ENCODE assay signal across 1 cellular context in the genomic region with DNA sequence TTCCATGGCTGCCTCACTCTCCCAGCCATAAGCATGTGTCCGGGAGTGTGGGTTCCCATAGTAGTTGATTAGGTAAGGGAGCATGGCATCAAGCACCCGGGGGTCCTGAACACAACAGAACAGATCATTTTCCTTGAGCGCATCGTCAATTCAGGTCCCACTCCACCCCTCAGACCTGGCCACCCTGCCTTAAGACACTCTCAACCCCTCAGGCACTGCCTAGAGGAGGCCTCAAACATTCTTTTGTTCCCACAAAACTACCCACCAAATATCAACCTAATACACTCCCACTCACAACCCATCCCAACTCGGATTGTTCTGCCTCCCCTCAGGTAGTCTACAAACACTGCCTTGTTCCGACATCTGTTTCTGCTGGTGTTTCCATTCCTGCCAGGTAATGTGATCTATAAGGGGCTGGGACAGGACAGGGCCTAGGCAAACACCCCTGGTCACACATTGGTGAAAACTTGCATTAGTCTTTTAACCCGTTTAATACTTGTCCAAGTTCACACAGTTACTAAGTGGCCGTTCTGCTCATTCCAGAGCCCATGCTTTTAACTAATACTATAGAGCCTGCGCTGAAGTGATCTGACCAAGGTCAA.
TF ChIP-seq lines count a peak whose summit lies in the region.

No MANE protein-coding gene starts in this region.

TF ChIP-seq in HepG2, 621 proteins besides CTCF, POLR2A, EP300 and RAD21 (continued from another document and continues in another):
- TF ChIP-seq, protein P1, sequence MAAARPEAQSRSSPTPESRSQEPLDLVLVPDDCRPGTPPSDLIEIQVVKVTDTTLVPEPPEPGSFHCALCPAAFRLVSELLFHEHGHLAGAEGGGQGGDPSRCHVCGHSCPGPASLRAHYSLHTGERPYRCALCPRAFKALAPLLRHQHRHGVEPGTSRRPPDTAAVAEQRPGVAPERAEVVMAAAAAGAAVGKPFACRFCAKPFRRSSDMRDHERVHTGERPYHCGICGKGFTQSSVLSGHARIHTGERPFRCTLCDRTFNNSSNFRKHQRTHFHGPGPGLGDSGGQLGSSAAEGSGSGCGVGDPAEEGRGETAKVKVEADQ (CRISPR knock-in tag; IDR thresholded peaks at IDR 0.05; ENCODE audit: borderline replicate concordance) = 0 out of 2 replicates have a peak, but pooled peaks have one; percentile 14
- TF ChIP-seq TFE3 (CRISPR knock-in tag; IDR thresholded peaks at IDR 0.05) (no peak; the same call in 1 of the 2 replicates), YY1 (IDR thresholded peaks at IDR 0.05; ENCODE audit: insufficient read depth, insufficient replicate concordance, low read depth, low read length) (peak; percentile 52), ELK4 (CRISPR knock-in tag; IDR thresholded peaks at IDR 0.05; ENCODE audit: borderline replicate concordance) (no peak), MEIS2 (CRISPR knock-in tag; IDR thresholded peaks at IDR 0.05) (no peak), DMAP1 (CRISPR knock-in tag; IDR thresholded peaks at IDR 0.05) (peak; percentile 9; the same call in 1 of the 2 replicates), TSC22D2 (CRISPR knock-in tag; IDR thresholded peaks at IDR 0.05; ENCODE audit: borderline replicate concordance) (0 out of 2 replicates have a peak, but pooled peaks have one; percentile 42), ATF7 (IDR thresholded peaks at IDR 0.05) (no peak), ATF7 (CRISPR knock-in tag; IDR thresholded peaks at IDR 0.05) (no peak), BORCS8-MEF2B (CRISPR knock-in tag; IDR thresholded peaks at IDR 0.05) (no peak; the same call in none of the 2 replicates), CBX2 (IDR thresholded peaks at IDR 0.05; ENCODE audit: low read depth, low read length) (no peak), CBX2 (CRISPR knock-in tag; IDR thresholded peaks at IDR 0.05; ENCODE audit: low read depth) (0 out of 2 replicates have a peak, but pooled peaks have one; percentile 16), ELF4 (CRISPR knock-in tag; IDR thresholded peaks at IDR 0.05; ENCODE audit: borderline replicate concordance) (0 out of 2 replicates have a peak, but pooled peaks have one; percentile 73), MYPOP (CRISPR knock-in tag; IDR thresholded peaks at IDR 0.05) (no peak), ZFX (CRISPR knock-in tag; IDR thresholded peaks at IDR 0.05; ENCODE audit: low read depth) (peak; percentile 53; the same call in 1 of the 2 replicates), ZFP1 (CRISPR knock-in tag; IDR thresholded peaks at IDR 0.05) (no peak), ZNF513 (CRISPR knock-in tag; conservative IDR thresholded peaks at IDR 0.05) (no peak), HOMEZ (CRISPR knock-in tag; IDR thresholded peaks at IDR 0.05; ENCODE audit: low read depth) (no peak; the same call in 1 of the 2 replicates), SMAD9 (CRISPR knock-in tag; IDR thresholded peaks at IDR 0.05) (no peak), BHLHE40 (IDR thresholded peaks at IDR 0.05; ENCODE audit: low read length) (no peak), HMG20B (CRISPR knock-in tag; conservative IDR thresholded peaks at IDR 0.05) (no peak; the same call in 1 of the 2 replicates), TCF7L2 (IDR thresholded peaks at IDR 0.05; ENCODE audit: low read depth, low read length) (no peak), ZNF607 (CRISPR knock-in tag; IDR thresholded peaks at IDR 0.05; ENCODE audit: borderline replicate concordance) (no peak), PCBP2 (optimal IDR thresholded peaks at IDR 0.05; ENCODE audit: low read depth, low read length, poor library complexity, severe bottlenecking) (no peak), ZSCAN31 (CRISPR knock-in tag; IDR thresholded peaks at IDR 0.05; ENCODE audit: low read depth) (0 out of 2 replicates have a peak, but pooled peaks have one; percentile 75), SALL2 (CRISPR knock-in tag; IDR thresholded peaks at IDR 0.05) (no peak; the same call in 1 of the 2 replicates), ISX (CRISPR knock-in tag; conservative IDR thresholded peaks at IDR 0.05) (no peak), MIER3 (CRISPR knock-in tag; IDR thresholded peaks at IDR 0.05; ENCODE audit: borderline replicate concordance) (0 out of 2 replicates have a peak, but pooled peaks have one; percentile 24), DDIT3 (CRISPR knock-in tag; IDR thresholded peaks at IDR 0.05) (no peak), SATB2 (CRISPR knock-in tag; IDR thresholded peaks at IDR 0.05) (no peak), MED1 (CRISPR knock-in tag; IDR thresholded peaks at IDR 0.05) (no peak), MAZ (IDR thresholded peaks at IDR 0.05; ENCODE audit: borderline replicate concordance, low read depth, low read length) (no peak), MAZ (CRISPR knock-in tag; IDR thresholded peaks at IDR 0.05; ENCODE audit: low read depth) (peak; percentile 77; the same call in 1 of the 2 replicates), TRIM22 (IDR thresholded peaks at IDR 0.05) (no peak), ADNP (CRISPR knock-in tag; IDR thresholded peaks at IDR 0.05) (no peak), ZNF33A (CRISPR knock-in tag; IDR thresholded peaks at IDR 0.05; ENCODE audit: borderline replicate concordance) (no peak), ZNF782 (CRISPR knock-in tag; IDR thresholded peaks at IDR 0.05; ENCODE audit: borderline replicate concordance) (no peak), PAX8 (CRISPR knock-in tag; IDR thresholded peaks at IDR 0.05; ENCODE audit: borderline replicate concordance) (peak; percentile 64; the same call in 1 of the 2 replicates)
- TF ChIP-seq, protein P2, sequence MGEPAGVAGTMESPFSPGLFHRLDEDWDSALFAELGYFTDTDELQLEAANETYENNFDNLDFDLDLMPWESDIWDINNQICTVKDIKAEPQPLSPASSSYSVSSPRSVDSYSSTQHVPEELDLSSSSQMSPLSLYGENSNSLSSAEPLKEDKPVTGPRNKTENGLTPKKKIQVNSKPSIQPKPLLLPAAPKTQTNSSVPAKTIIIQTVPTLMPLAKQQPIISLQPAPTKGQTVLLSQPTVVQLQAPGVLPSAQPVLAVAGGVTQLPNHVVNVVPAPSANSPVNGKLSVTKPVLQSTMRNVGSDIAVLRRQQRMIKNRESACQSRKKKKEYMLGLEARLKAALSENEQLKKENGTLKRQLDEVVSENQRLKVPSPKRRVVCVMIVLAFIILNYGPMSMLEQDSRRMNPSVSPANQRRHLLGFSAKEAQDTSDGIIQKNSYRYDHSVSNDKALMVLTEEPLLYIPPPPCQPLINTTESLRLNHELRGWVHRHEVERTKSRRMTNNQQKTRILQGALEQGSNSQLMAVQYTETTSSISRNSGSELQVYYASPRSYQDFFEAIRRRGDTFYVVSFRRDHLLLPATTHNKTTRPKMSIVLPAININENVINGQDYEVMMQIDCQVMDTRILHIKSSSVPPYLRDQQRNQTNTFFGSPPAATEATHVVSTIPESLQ (CRISPR knock-in tag; conservative IDR thresholded peaks at IDR 0.05) = no peak
- TF ChIP-seq, protein P3, sequence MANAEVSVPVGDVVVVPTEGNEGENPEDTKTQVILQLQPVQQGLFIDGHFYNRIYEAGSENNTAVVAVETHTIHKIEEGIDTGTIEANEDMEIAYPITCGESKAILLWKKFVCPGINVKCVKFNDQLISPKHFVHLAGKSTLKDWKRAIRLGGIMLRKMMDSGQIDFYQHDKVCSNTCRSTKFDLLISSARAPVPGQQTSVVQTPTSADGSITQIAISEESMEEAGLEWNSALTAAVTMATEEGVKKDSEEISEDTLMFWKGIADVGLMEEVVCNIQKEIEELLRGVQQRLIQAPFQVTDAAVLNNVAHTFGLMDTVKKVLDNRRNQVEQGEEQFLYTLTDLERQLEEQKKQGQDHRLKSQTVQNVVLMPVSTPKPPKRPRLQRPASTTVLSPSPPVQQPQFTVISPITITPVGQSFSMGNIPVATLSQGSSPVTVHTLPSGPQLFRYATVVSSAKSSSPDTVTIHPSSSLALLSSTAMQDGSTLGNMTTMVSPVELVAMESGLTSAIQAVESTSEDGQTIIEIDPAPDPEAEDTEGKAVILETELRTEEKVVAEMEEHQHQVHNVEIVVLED (CRISPR knock-in tag; IDR thresholded peaks at IDR 0.05; ENCODE audit: borderline replicate concordance) = peak; percentile 64
- TF ChIP-seq, protein P4, sequence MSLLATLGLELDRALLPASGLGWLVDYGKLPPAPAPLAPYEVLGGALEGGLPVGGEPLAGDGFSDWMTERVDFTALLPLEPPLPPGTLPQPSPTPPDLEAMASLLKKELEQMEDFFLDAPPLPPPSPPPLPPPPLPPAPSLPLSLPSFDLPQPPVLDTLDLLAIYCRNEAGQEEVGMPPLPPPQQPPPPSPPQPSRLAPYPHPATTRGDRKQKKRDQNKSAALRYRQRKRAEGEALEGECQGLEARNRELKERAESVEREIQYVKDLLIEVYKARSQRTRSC (CRISPR knock-in tag; IDR thresholded peaks at IDR 0.05; ENCODE audit: low read depth) = no peak
- TF ChIP-seq, protein P5, sequence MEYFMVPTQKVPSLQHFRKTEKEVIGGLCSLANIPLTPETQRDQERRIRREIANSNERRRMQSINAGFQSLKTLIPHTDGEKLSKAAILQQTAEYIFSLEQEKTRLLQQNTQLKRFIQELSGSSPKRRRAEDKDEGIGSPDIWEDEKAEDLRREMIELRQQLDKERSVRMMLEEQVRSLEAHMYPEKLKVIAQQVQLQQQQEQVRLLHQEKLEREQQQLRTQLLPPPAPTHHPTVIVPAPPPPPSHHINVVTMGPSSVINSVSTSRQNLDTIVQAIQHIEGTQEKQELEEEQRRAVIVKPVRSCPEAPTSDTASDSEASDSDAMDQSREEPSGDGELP (IDR thresholded peaks at IDR 0.05; ENCODE audit: borderline replicate concordance, low read depth) = peak; percentile 6; the same call in 1 of the 2 replicates
- TF ChIP-seq, protein P6, sequence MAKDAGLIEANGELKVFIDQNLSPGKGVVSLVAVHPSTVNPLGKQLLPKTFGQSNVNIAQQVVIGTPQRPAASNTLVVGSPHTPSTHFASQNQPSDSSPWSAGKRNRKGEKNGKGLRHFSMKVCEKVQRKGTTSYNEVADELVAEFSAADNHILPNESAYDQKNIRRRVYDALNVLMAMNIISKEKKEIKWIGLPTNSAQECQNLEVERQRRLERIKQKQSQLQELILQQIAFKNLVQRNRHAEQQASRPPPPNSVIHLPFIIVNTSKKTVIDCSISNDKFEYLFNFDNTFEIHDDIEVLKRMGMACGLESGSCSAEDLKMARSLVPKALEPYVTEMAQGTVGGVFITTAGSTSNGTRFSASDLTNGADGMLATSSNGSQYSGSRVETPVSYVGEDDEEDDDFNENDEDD (CRISPR knock-in tag; IDR thresholded peaks at IDR 0.05; ENCODE audit: borderline replicate concordance) = no peak
